In genomic region chr4:142824368-142824767, GRCh38 we compare ENCODE assay signal across 17 cellular contexts. TPM values are rescaled to one million over a fixed set of nuclear protein-coding genes. Genes with fewer than 3 reads are reported as not detected.
A peak's percentile ranks its signal among the peaks of the same experiment; 100 is the strongest.
DNase-seq lines count a peak whose midpoint lies in the region; ATAC-seq and TF ChIP-seq lines count a peak whose summit lies in the region.
"Had no signal": no experiment of that assay in that cellular context is flagged by ENCODE, and none has a peak within 500 bp of the region (broad histone marks: within the 10 kb centered on the region; RNA-seq: fewer than 3 reads in every experiment).

No MANE protein-coding gene starts in this region.

- H3K4me3 ChIP-seq in fibroblast of lung (replicated peaks in 1 of 4; ENCODE audit: control extremely low read depth in 1 of 4, insufficient read depth in 1 of 4, low read depth in 3 of 4, low read length in 4 of 4), result no peak overlapping the region
- H3K4me3 ChIP-seq: breast epithelium, right atrium auricular region, stomach had no signal

- peaks cover 3 to 6% of the 10 kb centered on the region in 2 donors for H3K9me3 Mint-ChIP-seq in activated T-cell treated with anti-CD3 and anti-CD28 coated beads, Interleukin-2, amount 50 U/mL, for 72 hours
- H3K9me3 Mint-ChIP-seq in activated T-helper 17 cell treated with anti-CD3 and anti-CD28 coated beads, Interleukin-2, amount 50 U/mL, for 72 hours, result peaks cover 8% of the 10 kb centered on the region
- peaks cover 4 to 9% of the 10 kb centered on the region in 2 donors for H3K9me3 Mint-ChIP-seq in stimulated activated naive CD8-positive, alpha-beta T cell treated with anti-CD3 and anti-CD28 coated beads, Interleukin-15, amount 100 ng/mL, for 72 hours
- H3K9me3 Mint-ChIP-seq in progenitor cell of endocrine pancreas (ENCODE audit: low read depth) (no peaks in the 10 kb centered on the region), Calu3 (ENCODE audit: low read depth, unreplicated experiment) (peaks cover 5% of the 10 kb centered on the region)
- H3K9me3 Mint-ChIP-seq: activated CD4-positive, alpha-beta memory T cell treated with anti-CD3 and anti-CD28 coated beads, Interleukin-2, amount 10 ng/mL, durations not matched to agents 7 days and 5 days; CD4-positive, alpha-beta T cell had no signal

- H2AFZ ChIP-seq in fibroblast of lung (ENCODE audit: low read length), result no peak overlapping the region

- H3K27ac ChIP-seq in fibroblast of lung (ENCODE audit: insufficient read depth, low read length), result no peak overlapping the region
- H3K27ac ChIP-seq: breast epithelium, right atrium auricular region, stomach had no signal

- intact Hi-C loops in Calu3 (cut with micrococcal nuclease; ENCODE audit: unreplicated experiment), result no loop called here

- H3K9ac ChIP-seq in fibroblast of lung (ENCODE audit: insufficient read depth, low read length), result no peak overlapping the region

- peaks cover 2 to 11% of the 10 kb centered on the region in 2 donors for H3K36me3 Mint-ChIP-seq in activated T-cell treated with anti-CD3 and anti-CD28 coated beads, Interleukin-2, amount 50 U/mL, for 72 hours (ENCODE audit: insufficient read depth in 2 of 2)
- H3K36me3 Mint-ChIP-seq in activated T-helper 17 cell treated with anti-CD3 and anti-CD28 coated beads, Interleukin-2, amount 50 U/mL, for 72 hours (ENCODE audit: low read depth), result no peaks in the 10 kb centered on the region
- no peaks in the 10 kb centered on the region for H3K36me3 Mint-ChIP-seq in progenitor cell of endocrine pancreas (ENCODE audit: insufficient read depth)
- no peaks in the 10 kb centered on the region for H3K36me3 Mint-ChIP-seq in Calu3 (ENCODE audit: insufficient read depth, unreplicated experiment)

- CTCF ChIA-PET in Calu3 (lab: Charles Lee), result no interaction called here

- H3K4me1 ChIP-seq in fibroblast of lung (ENCODE audit: control insufficient read depth, extremely low read depth, insufficient read depth, low read length), result no peaks in the 10 kb centered on the region
- H3K4me1 ChIP-seq: breast epithelium, right atrium auricular region, stomach had no signal

- H3K27ac Mint-ChIP-seq in activated T-cell treated with anti-CD3 and anti-CD28 coated beads, Interleukin-2, amount 50 U/mL, for 72 hours, result peak overlapping the region; percentile 89
- H3K27ac Mint-ChIP-seq in activated T-helper 17 cell treated with anti-CD3 and anti-CD28 coated beads, Interleukin-2, amount 50 U/mL, for 72 hours, result peak overlapping the region; percentile 77
- H3K27ac Mint-ChIP-seq in stimulated activated naive CD8-positive, alpha-beta T cell treated with anti-CD3 and anti-CD28 coated beads, Interleukin-15, amount 100 ng/mL, for 72 hours, result peak overlapping the region in 1 of 2 donors; percentile 67
- H3K27ac Mint-ChIP-seq in progenitor cell of endocrine pancreas, result no peak overlapping the region
- H3K27ac Mint-ChIP-seq in Calu3 (ENCODE audit: unreplicated experiment), result no peak overlapping the region
- H3K27ac Mint-ChIP-seq: activated CD4-positive, alpha-beta memory T cell treated with anti-CD3 and anti-CD28 coated beads, Interleukin-2, amount 10 ng/mL, durations not matched to agents 7 days and 5 days; CD4-positive, alpha-beta T cell had no signal

- no TSS peak for BruUV-seq in Calu3 (replicated peaks; lab: Mats Ljungman, UMichigan)

- ATAC-seq in activated T-cell treated with anti-CD3 and anti-CD28 coated beads, Interleukin-2, amount 50 U/mL, for 72 hours (replicated peaks in 1 of 2), result peak; percentile 97 to 98
- ATAC-seq in activated T-helper 17 cell treated with anti-CD3 and anti-CD28 coated beads, Interleukin-2, amount 50 U/mL, for 72 hours (replicated peaks), result peak; percentile 98
- ATAC-seq in stimulated activated naive CD8-positive, alpha-beta T cell treated with anti-CD3 and anti-CD28 coated beads, Interleukin-15, amount 100 ng/mL, for 72 hours, result peak; percentile 97
- no peak for ATAC-seq in HG03280 (IDR thresholded peaks at IDR 0.05; ENCODE audit: unreplicated experiment)

- no peaks in the 10 kb centered on the region for H3K27me3 ChIP-seq in fibroblast of lung (ENCODE audit: control insufficient read depth, insufficient read depth, low read length)
- H3K27me3 ChIP-seq: breast epithelium, right atrium auricular region, stomach had no signal

- H3K36me3 ChIP-seq in fibroblast of lung (ENCODE audit: control insufficient read depth, insufficient read depth, low read length), result no peaks in the 10 kb centered on the region
- H3K36me3 ChIP-seq: breast epithelium, right atrium auricular region, stomach had no signal

- TF ChIP-seq CTCF in fibroblast of lung (conservative IDR thresholded peaks at IDR 0.05 in 1 of 2, IDR thresholded peaks at IDR 0.05 in 1 of 2; ENCODE audit: low read depth in 1 of 2, low read length in 2 of 2) (no peak), progenitor cell of endocrine pancreas (IDR thresholded peaks at IDR 0.05; ENCODE audit: unreplicated experiment) (no peak), Calu3 (IDR thresholded peaks at IDR 0.05; ENCODE audit: unreplicated experiment) (no peak)

- no peaks in the 10 kb centered on the region for H4K20me1 ChIP-seq in fibroblast of lung (ENCODE audit: control insufficient read depth, extremely low read depth, insufficient read depth, low read length)

- DNase-seq in activated T-cell treated with anti-CD3 and anti-CD28 coated beads, Interleukin-2, amount 50 U/mL, for 72 hours, result no peak
- DNase-seq in activated T-cell treated with anti-CD3 and anti-CD28 coated beads, Interleukin-2, amount 50 U/mL, for 1 hour, result no peak
- peak; percentile 32 to 64 for DNase-seq in fibroblast of lung (ENCODE audit: low read depth in 2 of 2)
- DNase-seq in stimulated activated naive CD8-positive, alpha-beta T cell treated with anti-CD3 and anti-CD28 coated beads, Interleukin-15, amount 100 ng/mL, for 72 hours, result no peak
- DNase-seq in progenitor cell of endocrine pancreas (ENCODE audit: low spot score, unreplicated experiment), result no peak
- no peak for DNase-seq in Calu3
- DNase-seq: activated CD4-positive, alpha-beta memory T cell treated with anti-CD3 and anti-CD28 coated beads, Interleukin-2, amount 10 ng/mL, durations not matched to agents 7 days and 5 days; activated effector memory CD4-positive, alpha-beta T cell treated with Interleukin-2 at 50 U/mL for 16 hours; CD4-positive, alpha-beta T cell; effector CD4-positive, alpha-beta T cell; NCI-H146; NK-92 treated with Interleukin-12 subunit alpha and Interleukin-12 subunit beta, amount 100 ng/mL, for 24 hours; stomach had no signal

- peaks cover 20% of the 10 kb centered on the region for H3K27me3 Mint-ChIP-seq in activated T-cell treated with anti-CD3 and anti-CD28 coated beads, Interleukin-2, amount 50 U/mL, for 72 hours (ENCODE audit: low read depth)
- H3K27me3 Mint-ChIP-seq in activated T-helper 17 cell treated with anti-CD3 and anti-CD28 coated beads, Interleukin-2, amount 50 U/mL, for 72 hours, result peaks cover 14% of the 10 kb centered on the region
- H3K27me3 Mint-ChIP-seq in stimulated activated naive CD8-positive, alpha-beta T cell treated with anti-CD3 and anti-CD28 coated beads, Interleukin-15, amount 100 ng/mL, for 72 hours, result peaks cover 7% of the 10 kb centered on the region
- H3K27me3 Mint-ChIP-seq in progenitor cell of endocrine pancreas (no peaks in the 10 kb centered on the region), Calu3 (ENCODE audit: unreplicated experiment) (no peaks in the 10 kb centered on the region)
- H3K27me3 Mint-ChIP-seq: CD4-positive, alpha-beta T cell had no signal

- no peaks in the 10 kb centered on the region for H3K79me2 ChIP-seq in fibroblast of lung (ENCODE audit: control insufficient read depth, insufficient read depth, low read length)

- peaks cover 29% of the 10 kb centered on the region for H3K4me1 Mint-ChIP-seq in activated T-cell treated with anti-CD3 and anti-CD28 coated beads, Interleukin-2, amount 50 U/mL, for 72 hours (ENCODE audit: low read depth)
- peaks cover 5% of the 10 kb centered on the region for H3K4me1 Mint-ChIP-seq in activated T-helper 17 cell treated with anti-CD3 and anti-CD28 coated beads, Interleukin-2, amount 50 U/mL, for 72 hours
- H3K4me1 Mint-ChIP-seq in stimulated activated naive CD8-positive, alpha-beta T cell treated with anti-CD3 and anti-CD28 coated beads, Interleukin-15, amount 100 ng/mL, for 72 hours, result peaks cover 11% of the 10 kb centered on the region
- H3K4me1 Mint-ChIP-seq in progenitor cell of endocrine pancreas (ENCODE audit: low read depth) (no peaks in the 10 kb centered on the region), Calu3 (ENCODE audit: low read depth, unreplicated experiment) (peaks cover 9% of the 10 kb centered on the region)

- peak overlapping the region; percentile 33 to 79 for H3K4me3 Mint-ChIP-seq in activated T-cell treated with anti-CD3 and anti-CD28 coated beads, Interleukin-2, amount 50 U/mL, for 72 hours
- no peak overlapping the region for H3K4me3 Mint-ChIP-seq in activated T-helper 17 cell treated with anti-CD3 and anti-CD28 coated beads, Interleukin-2, amount 50 U/mL, for 72 hours
- H3K4me3 Mint-ChIP-seq in stimulated activated naive CD8-positive, alpha-beta T cell treated with anti-CD3 and anti-CD28 coated beads, Interleukin-15, amount 100 ng/mL, for 72 hours, result peak overlapping the region in 1 of 2 donors; percentile 58
- no peak overlapping the region for H3K4me3 Mint-ChIP-seq in progenitor cell of endocrine pancreas (ENCODE audit: low read depth)
- no peak overlapping the region for H3K4me3 Mint-ChIP-seq in Calu3 (ENCODE audit: low read depth, unreplicated experiment)
- H3K4me3 Mint-ChIP-seq: activated CD4-positive, alpha-beta memory T cell treated with anti-CD3 and anti-CD28 coated beads, Interleukin-2, amount 10 ng/mL, durations not matched to agents 7 days and 5 days; CD4-positive, alpha-beta T cell had no signal

- H3K4me2 ChIP-seq in fibroblast of lung (ENCODE audit: extremely low read depth, insufficient read depth, low read length), result no peak overlapping the region

- H3K9me3 ChIP-seq in fibroblast of lung (ENCODE audit: control insufficient read depth, insufficient read depth, low read depth, low read length), result no peaks in the 10 kb centered on the region
- H3K9me3 ChIP-seq: breast epithelium, right atrium auricular region, stomach had no signal

RNA-seq across cellular contexts. Expression of gene INPP4B, which starts 21.7 kb away (rescaled TPM):
- 10 to 100 TPM; 64.9 to 67.3 TPM for total RNA-seq in activated T-cell treated with anti-CD3 and anti-CD28 coated beads, Interleukin-2, amount 50 U/mL, for 72 hours
- total RNA-seq in activated T-helper 17 cell treated with anti-CD3 and anti-CD28 coated beads, Interleukin-2, amount 50 U/mL, for 72 hours, result 10 to 100 TPM; 53.9 to 65.0 TPM
- total RNA-seq in fibroblast of lung, result 9.2 and 19.7 TPM in 2 replicates
- polyA plus RNA-seq in fibroblast of lung, result 6.8 and 22.2 TPM in 2 replicates
- 4.1 and 12.9 TPM in 2 replicates for polyA plus RNA-seq in fibroblast of lung (2012)
- 5.3 and 18.8 TPM in 2 replicates for polyA minus RNA-seq in fibroblast of lung (ENCODE audit: low replicate concordance)
- 2.6 and 3.4 TPM in 2 replicates for total RNA-seq in progenitor cell of endocrine pancreas
- 86.9 and 114 TPM in 2 replicates for total RNA-seq in Calu3 (2022)

Comparison
In these comparisons a context has a peak if more than half of its experiments do, and no peak if none do; other contexts are left out.
1. DNase-seq: peak in fibroblast of lung (2 of 2); none in activated T-cell treated with anti-CD3 and anti-CD28 coated beads, Interleukin-2, amount 50 U/mL, for 72 hours (0 of 2), activated T-cell treated with anti-CD3 and anti-CD28 coated beads, Interleukin-2, amount 50 U/mL, for 1 hour (single experiment), stimulated activated naive CD8-positive, alpha-beta T cell treated with anti-CD3 and anti-CD28 coated beads, Interleukin-15, amount 100 ng/mL, for 72 hours (0 of 2), progenitor cell of endocrine pancreas (single experiment) and Calu3 (single experiment).
2. H3K27ac Mint-ChIP-seq: peak in activated T-cell treated with anti-CD3 and anti-CD28 coated beads, Interleukin-2, amount 50 U/mL, for 72 hours (single experiment) and activated T-helper 17 cell treated with anti-CD3 and anti-CD28 coated beads, Interleukin-2, amount 50 U/mL, for 72 hours (single experiment); none in progenitor cell of endocrine pancreas (single experiment) and Calu3 (single experiment).
3. H3K4me3 Mint-ChIP-seq: peak in activated T-cell treated with anti-CD3 and anti-CD28 coated beads, Interleukin-2, amount 50 U/mL, for 72 hours (2 of 2); none in activated T-helper 17 cell treated with anti-CD3 and anti-CD28 coated beads, Interleukin-2, amount 50 U/mL, for 72 hours (single experiment), progenitor cell of endocrine pancreas (single experiment) and Calu3 (single experiment).